ENCODE assay signal across 26 cellular contexts in the genomic region with DNA sequence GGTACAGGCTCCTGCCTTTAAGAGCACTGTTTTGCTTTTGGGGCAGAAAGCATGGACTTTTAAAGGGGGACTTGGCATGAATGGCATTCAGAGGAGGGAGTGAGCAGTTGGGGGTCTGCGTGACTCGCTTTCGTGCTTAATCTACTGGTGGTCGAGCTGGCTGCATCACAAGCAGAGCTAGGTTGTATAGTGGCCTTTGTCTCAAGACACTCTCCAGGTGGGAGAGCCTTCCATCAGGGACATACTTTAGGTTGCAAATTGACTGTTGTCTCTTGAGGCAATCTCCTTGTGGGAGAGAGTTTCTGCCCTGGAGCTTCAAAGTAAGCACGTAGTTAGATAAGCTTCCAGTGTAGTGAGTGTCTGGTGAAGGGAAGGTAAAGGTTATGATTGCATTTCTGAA.
DNase-seq lines count a peak whose midpoint lies in the region; ATAC-seq, FAIRE-seq and TF ChIP-seq lines count a peak whose summit lies in the region.
"Had no signal": no experiment of that assay in that cellular context is flagged by ENCODE, and none has a peak within 500 bp of the region (broad histone marks: within the 10 kb centered on the region; RNA-seq: fewer than 3 reads in every experiment).

No MANE protein-coding gene starts in this region.

- H3K27ac ChIP-seq in HUES64 (ENCODE audit: low read depth, low read length) (peak overlapping the region; percentile 85), psoas muscle (peak overlapping the region; percentile 87)

- H3K9me3 ChIP-seq in HUES64 (ENCODE audit: insufficient read depth, low read depth, low read length): no peaks in the 10 kb centered on the region
- no peaks in the 10 kb centered on the region for H3K9me3 ChIP-seq in psoas muscle
- H3K9me3 ChIP-seq: BE2C, prostate gland had no signal

- no peak for TF ChIP-seq CTCF in psoas muscle (IDR thresholded peaks at IDR 0.05)

- H3K4me3 ChIP-seq in HUES64 (ENCODE audit: low read length) (peak overlapping the region; percentile 13; the same call in 1 of the 2 replicates), psoas muscle (no peak overlapping the region)
- H3K4me3 ChIP-seq: prostate gland had no signal

- H3K27me3 ChIP-seq in HUES64 (ENCODE audit: insufficient read depth, low read length) (no peaks in the 10 kb centered on the region), psoas muscle (ENCODE audit: insufficient read depth in 3 of 3, low read length in 2 of 3) (no peaks in the 10 kb centered on the region)
- H3K27me3 ChIP-seq: BE2C had no signal

- peak overlapping the region; percentile 48; the same call in 1 of the 2 replicates for H3K9ac ChIP-seq in HUES64 (ENCODE audit: low read depth, low read length)

- H3K36me3 ChIP-seq in HUES64 (ENCODE audit: insufficient read depth, low read length) (no peaks in the 10 kb centered on the region; the same call in 1 of the 2 replicates), psoas muscle (ENCODE audit: insufficient read depth in 1 of 2, low read depth in 1 of 2) (peaks cover 0 to 33% of the 10 kb centered on the region in 2 donors)
- H3K36me3 ChIP-seq: prostate gland had no signal

- FAIRE-seq in H54 (lab: Jason Lieb, UNC): no peak
- FAIRE-seq: RCC 7860 had no signal

- peak; percentile 86 for DNase-seq in ELF-1 (ENCODE audit: low read depth, low spot score)
- peak; percentile 17 for DNase-seq in iPS-NIHi11 (ENCODE audit: low spot score)
- DNase-seq in psoas muscle: no peak
- no peak for DNase-seq in H54 (ENCODE audit: insufficient read length, low spot score)
- no peak for DNase-seq in activated CD4-positive, alpha-beta T cell treated with anti-CD3 and anti-CD28 coated beads, Interleukin-2, amount 50 U/mL, for 1 hour
- DNase-seq: ACHN; activated CD8-positive, alpha-beta memory T cell treated with anti-CD3 and anti-CD28 coated beads, Interleukin-2, amount 50 U/mL, for 48 hours; activated CD8-positive, alpha-beta T cell treated with anti-CD3 and anti-CD28 coated beads for 36 hours; activated naive CD4-positive, alpha-beta T cell treated with Interleukin-2 at 50 U/mL for 16 hours; BE2C; CD8-positive, alpha-beta T cell; foreskin fibroblast; NCI-H1436 treated with DMSO at 0.1 percent for 48 hours; NCI-H446; NCI-H774; nucleus accumbens; SHP77 treated with DMSO at 0.1 percent for 48 hours; stimulated activated naive CD4-positive, alpha-beta T cell treated with Interleukin-2 at 50 U/mL for 16 hours; T-helper 2 cell had no signal

- intact Hi-C loops in psoas muscle (cut with DNase I): loop anchor here (5.0 to 10.0 kb wide), 2 partner anchors 88 to 184 kb away; no protein-coding TSS in a partner anchor

- H3K4me1 ChIP-seq in HUES64 (ENCODE audit: insufficient read depth, low read length) (peaks cover 51% of the 10 kb centered on the region), psoas muscle (peaks cover 56% of the 10 kb centered on the region)

- TF ChIP-seq POLR2A in H54 (IDR thresholded peaks at IDR 0.05; ENCODE audit: low read depth, low read length): no peak

- 7% methylated on average over 5 of the region's 5 CpGs for WGBS in HUES64
- WGBS in psoas muscle, 3 donors: 84 to 92% (median 91%) methylated on average over 5 of the region's 5 CpGs

- ATAC-seq in psoas muscle (no peak), GM21447 (IDR thresholded peaks at IDR 0.05; ENCODE audit: unreplicated experiment) (no peak), GM18867 (IDR thresholded peaks at IDR 0.05; ENCODE audit: unreplicated experiment) (no peak)
- ATAC-seq: activated CD4-positive, CD25-positive, alpha-beta regulatory T cell treated with anti-CD3 and anti-CD28 coated beads, Interleukin-2, amount 50 U/mL, for 24 hours; activated CD8-positive, alpha-beta T cell treated with anti-CD3 and anti-CD28 coated beads for 36 hours; CD8-positive, alpha-beta T cell; esophagus mucosa had no signal

Comparison
In these comparisons a context has a peak if more than half of its experiments do, and no peak if none do; other contexts are left out.
1. DNase-seq: peak in ELF-1 (single experiment) and iPS-NIHi11 (single experiment); none in psoas muscle (0 of 2), H54 (single experiment) and activated CD4-positive, alpha-beta T cell treated with anti-CD3 and anti-CD28 coated beads, Interleukin-2, amount 50 U/mL, for 1 hour (single experiment).